18 cellular contexts compared by ENCODE assay signal in genomic region chr22:33300165-33300564, GRCh38.
A peak's percentile ranks its signal among the peaks of the same experiment; 100 is the strongest.
DNase-seq lines count a peak whose midpoint lies in the region; ATAC-seq and FAIRE-seq lines count a peak whose summit lies in the region.
"Had no signal": no experiment of that assay in that cellular context is flagged by ENCODE, and none has a peak within 500 bp of the region (broad histone marks: within the 10 kb centered on the region; RNA-seq: fewer than 3 reads in every experiment).

No MANE protein-coding gene starts in this region.

- peaks cover 18% of the 10 kb centered on the region for H3K36me3 ChIP-seq in BLaER1
- no peaks in the 10 kb centered on the region for H3K36me3 ChIP-seq in effector memory CD4-positive, alpha-beta T cell (ENCODE audit: control insufficient read depth, insufficient read depth, low read length)
- H3K36me3 ChIP-seq: upper lobe of right lung had no signal

- H3K27me3 Mint-ChIP-seq in activated naive CD4-positive, alpha-beta T cell treated with anti-CD3 and anti-CD28 coated beads, Interleukin-2, amount 10 ng/mL, durations not matched to agents 7 days and 5 days = no peaks in the 10 kb centered on the region

- H3K9ac ChIP-seq in BLaER1 = peak overlapping the region; percentile 43

- intact Hi-C loops in left colon (cut with DNase I, micrococcal nuclease) = loop anchor here in 1 of 2 donors (5.0 to 10.0 kb wide), 2 partner anchors 277 to 805 kb away; no protein-coding TSS in a partner anchor

- H3K27me3 ChIP-seq in BLaER1 = no peaks in the 10 kb centered on the region
- no peaks in the 10 kb centered on the region for H3K27me3 ChIP-seq in effector memory CD4-positive, alpha-beta T cell (replicated peaks; ENCODE audit: control insufficient read depth, insufficient read depth, low read length, poor library complexity, severe bottlenecking)
- H3K27me3 ChIP-seq: sigmoid colon, stomach, upper lobe of right lung had no signal

- H3K36me3 Mint-ChIP-seq in activated naive CD4-positive, alpha-beta T cell treated with anti-CD3 and anti-CD28 coated beads, Interleukin-2, amount 10 ng/mL, durations not matched to agents 7 days and 5 days = no peaks in the 10 kb centered on the region

- DNase-seq in GM18507 (ENCODE audit: extremely low spot score, insufficient read length, low read depth) (no peak), NCI-H1105 treated with DMSO at 0.1 percent for 48 hours (lab: John Stamatoyannopoulos, UW) (peak; percentile 45), kidney tubule cell (ENCODE audit: low spot score) (peak; percentile 7), left colon (no peak), NCI-H2107 treated with DMSO at 0.1 percent for 48 hours (lab: John Stamatoyannopoulos, UW; ENCODE audit: unreplicated experiment) (no peak)
- no peak for DNase-seq in effector memory CD4-positive, alpha-beta T cell
- no peak for DNase-seq in activated naive CD4-positive, alpha-beta T cell treated with anti-CD3 and anti-CD28 coated beads, Interleukin-2, amount 10 ng/mL, durations not matched to agents 7 days and 5 days
- DNase-seq: activated CD4-positive, CD25-positive, alpha-beta regulatory T cell treated with anti-CD3 and anti-CD28 coated beads, Interleukin-2, amount 50 U/mL, for 72 hours; DND-41; foreskin fibroblast; NCI-H2029 treated with DMSO at 0.1 percent for 48 hours; NCI-H526; PC-9; sigmoid colon; stimulated activated CD4-positive, alpha-beta T cell treated with anti-CD3 and anti-CD28 coated beads, Interleukin-1b, Interleukin-23, amount 100 ng/mL, for 48 hours; stomach; upper lobe of right lung had no signal

- no peaks in the 10 kb centered on the region for H3K4me1 Mint-ChIP-seq in activated naive CD4-positive, alpha-beta T cell treated with anti-CD3 and anti-CD28 coated beads, Interleukin-2, amount 10 ng/mL, durations not matched to agents 7 days and 5 days

- H3K4me1 ChIP-seq in BLaER1 = peaks cover 74% of the 10 kb centered on the region
- H3K4me1 ChIP-seq in effector memory CD4-positive, alpha-beta T cell (ENCODE audit: control insufficient read depth, insufficient read depth, low read length, poor library complexity, severe bottlenecking) = no peaks in the 10 kb centered on the region
- H3K4me1 ChIP-seq: upper lobe of right lung had no signal

- CTCF ChIA-PET in activated naive CD4-positive, alpha-beta T cell treated with anti-CD3 and anti-CD28 coated beads, Interleukin-2, amount 10 ng/mL, durations not matched to agents 7 days and 5 days (lab: Charles Lee) = interaction anchor here (0.8 kb wide), 1 partner anchor 8 kb away, joined by 3 read pairs; no protein-coding TSS in a partner anchor

- H3K4me3 ChIP-seq in BLaER1 = peak overlapping the region; percentile 51
- no peak overlapping the region for H3K4me3 ChIP-seq in effector memory CD4-positive, alpha-beta T cell (ENCODE audit: insufficient read depth, low read depth, low read length, poor library complexity, severe bottlenecking)
- H3K4me3 ChIP-seq: PC-9, sigmoid colon, stomach, upper lobe of right lung had no signal

- H3K9me3 Mint-ChIP-seq in activated naive CD4-positive, alpha-beta T cell treated with anti-CD3 and anti-CD28 coated beads, Interleukin-2, amount 10 ng/mL, durations not matched to agents 7 days and 5 days = no peaks in the 10 kb centered on the region

- no peak overlapping the region for H3K4me3 Mint-ChIP-seq in activated naive CD4-positive, alpha-beta T cell treated with anti-CD3 and anti-CD28 coated beads, Interleukin-2, amount 10 ng/mL, durations not matched to agents 7 days and 5 days

- H3K9me3 ChIP-seq in BLaER1 = no peaks in the 10 kb centered on the region
- H3K9me3 ChIP-seq in effector memory CD4-positive, alpha-beta T cell (ENCODE audit: control insufficient read depth, low read length) = no peaks in the 10 kb centered on the region
- H3K9me3 ChIP-seq: sigmoid colon, stomach, upper lobe of right lung had no signal

- FAIRE-seq in GM18507 (lab: Jason Lieb, UNC) = peak; percentile 69

- H3K27ac ChIP-seq in BLaER1 = peak overlapping the region; percentile 78
- no peak overlapping the region for H3K27ac ChIP-seq in effector memory CD4-positive, alpha-beta T cell (ENCODE audit: insufficient read depth, low read length, poor library complexity, severe bottlenecking)
- H3K27ac ChIP-seq: PC-9, sigmoid colon, upper lobe of right lung had no signal

- peak overlapping the region; percentile 84 for H3K4me2 ChIP-seq in BLaER1
- H3K4me2 ChIP-seq: PC-9 had no signal

- ATAC-seq in left colon = no peak

- H3K27ac Mint-ChIP-seq in activated naive CD4-positive, alpha-beta T cell treated with anti-CD3 and anti-CD28 coated beads, Interleukin-2, amount 10 ng/mL, durations not matched to agents 7 days and 5 days = no peak overlapping the region

- H4K20me1 ChIP-seq in BLaER1 = no peaks in the 10 kb centered on the region

Comparison
In these comparisons a context has a peak if more than half of its experiments do, and no peak if none do; other contexts are left out.
1. DNase-seq: peak in NCI-H1105 treated with DMSO at 0.1 percent for 48 hours (single experiment) and kidney tubule cell (single experiment); none in GM18507 (single experiment), effector memory CD4-positive, alpha-beta T cell (0 of 3), left colon (0 of 2), NCI-H2107 treated with DMSO at 0.1 percent for 48 hours (single experiment) and activated naive CD4-positive, alpha-beta T cell treated with anti-CD3 and anti-CD28 coated beads, Interleukin-2, amount 10 ng/mL, durations not matched to agents 7 days and 5 days (single experiment).